In genomic region chr2:19262150-19262549, GRCh38 we compare ENCODE assay signal across 20 cellular contexts.
DNase-seq lines count a peak whose midpoint lies in the region; ATAC-seq and TF ChIP-seq lines count a peak whose summit lies in the region.
"Had no signal": no experiment of that assay in that cellular context is flagged by ENCODE, and none has a peak within 500 bp of the region (broad histone marks: within the 10 kb centered on the region; RNA-seq: fewer than 3 reads in every experiment).

No MANE protein-coding gene starts in this region.

- H3K9ac ChIP-seq in liver (ENCODE audit: low read depth in 1 of 2, low read length in 2 of 2): no peak overlapping the region
- H3K9ac ChIP-seq: BLaER1 had no signal

- DNase-seq in left lobe of liver (ENCODE audit: low spot score): no peak
- peak; percentile 9 for DNase-seq in transverse colon
- DNase-seq in head of caudate nucleus: no peak
- no peak for DNase-seq in middle frontal gyrus (ENCODE audit: extremely low spot score, low spot score)
- DNase-seq in NCI-H748 (lab: John Stamatoyannopoulos, UW; ENCODE audit: unreplicated experiment): no peak
- DNase-seq: 8988T; ACHN; BE2C; C1 segment of cervical spinal cord; CD4-positive, alpha-beta memory T cell; CD4-positive, CD25-positive, alpha-beta regulatory T cell; CD8-positive, alpha-beta memory T cell; COR-L47; DMS 273 treated with DMSO at 0.1 percent for 48 hours; DMS153; DMS53; DMS79 treated with DMSO at 0.1 percent for 48 hours; GF-D8 had no signal

- H3K27ac ChIP-seq in liver (ENCODE audit: low read depth in 1 of 2, low read length in 2 of 2): no peak overlapping the region
- H3K27ac ChIP-seq in transverse colon: no peak overlapping the region
- H3K27ac ChIP-seq: BLaER1 had no signal

- 72% methylated on average over 7 of the region's 7 CpGs for WGBS in liver
- WGBS in transverse colon (ENCODE audit: low coverage in 1 of 2), 2 donors: 62% methylated on average over 7 of the region's 7 CpGs; no CpG with 5 or more reads in 1 of the 2 donors

- ATAC-seq in left lobe of liver: peak; percentile 66

- H3K27me3 ChIP-seq in liver (ENCODE audit: control insufficient read depth in 4 of 4, insufficient read depth in 4 of 4, low read length in 3 of 4) (no peaks in the 10 kb centered on the region), transverse colon (no peaks in the 10 kb centered on the region)
- H3K27me3 ChIP-seq: BE2C, BLaER1 had no signal

- TF ChIP-seq EP300 in transverse colon (IDR thresholded peaks at IDR 0.05; ENCODE audit: low read depth): no peak

- TF ChIP-seq CTCF in liver (IDR thresholded peaks at IDR 0.05; ENCODE audit: low read depth, low read length, missing input control): no peak
- TF ChIP-seq CTCF in transverse colon (IDR thresholded peaks at IDR 0.05): no peak

- H3K36me3 ChIP-seq in liver (ENCODE audit: control insufficient read depth in 4 of 4, insufficient read depth in 3 of 4, low read depth in 1 of 4, low read length in 3 of 4) (no peaks in the 10 kb centered on the region), transverse colon (no peaks in the 10 kb centered on the region)
- H3K36me3 ChIP-seq: BE2C, BLaER1 had no signal

- H3K4me3 ChIP-seq in liver (ENCODE audit: low read depth in 1 of 3, low read length in 3 of 3) (no peak overlapping the region), transverse colon (no peak overlapping the region)
- H3K4me3 ChIP-seq: BLaER1 had no signal

- intact Hi-C loops in transverse colon (cut with DNase I; ENCODE audit: low total_unique reads): no loop called here
- intact Hi-C loops in head of caudate nucleus (cut with DNase I): no loop called here

- no peak for TF ChIP-seq POLR2A in transverse colon (IDR thresholded peaks at IDR 0.05)

- no peaks in the 10 kb centered on the region for H3K4me1 ChIP-seq in liver (ENCODE audit: control insufficient read depth in 4 of 4, insufficient read depth in 4 of 4, low read length in 3 of 4)
- H3K4me1 ChIP-seq in transverse colon: no peaks in the 10 kb centered on the region
- H3K4me1 ChIP-seq: BE2C, BLaER1 had no signal

- no peaks in the 10 kb centered on the region for H3K9me3 ChIP-seq in liver (ENCODE audit: control insufficient read depth in 4 of 4, low read length in 3 of 4)
- no peaks in the 10 kb centered on the region for H3K9me3 ChIP-seq in transverse colon
- H3K9me3 ChIP-seq: BE2C, BLaER1 had no signal

- TF ChIP-seq RAD21 in liver (IDR thresholded peaks at IDR 0.05): no peak

- in situ Hi-C loops in transverse colon (cut with MboI; ENCODE audit: low pct_ligation_motif_present in 1 of 4, low pct_unique_long_range_greater_than_20kb in 1 of 4, low sequenced_read_pairs in 3 of 4): no loop called here

TF ChIP-seq in liver, 16 proteins besides CTCF, POLR2A, EP300 and RAD21:
- no peak for TF ChIP-seq TAF1 (conservative IDR thresholded peaks at IDR 0.05)
- TF ChIP-seq SP1 (IDR thresholded peaks at IDR 0.05): peak; percentile 7
- peak in 1 of 2 donors; percentile 33 for TF ChIP-seq RXRA (IDR thresholded peaks at IDR 0.05)
